ENCODE assay signal across 8 cellular contexts in the genomic region with DNA sequence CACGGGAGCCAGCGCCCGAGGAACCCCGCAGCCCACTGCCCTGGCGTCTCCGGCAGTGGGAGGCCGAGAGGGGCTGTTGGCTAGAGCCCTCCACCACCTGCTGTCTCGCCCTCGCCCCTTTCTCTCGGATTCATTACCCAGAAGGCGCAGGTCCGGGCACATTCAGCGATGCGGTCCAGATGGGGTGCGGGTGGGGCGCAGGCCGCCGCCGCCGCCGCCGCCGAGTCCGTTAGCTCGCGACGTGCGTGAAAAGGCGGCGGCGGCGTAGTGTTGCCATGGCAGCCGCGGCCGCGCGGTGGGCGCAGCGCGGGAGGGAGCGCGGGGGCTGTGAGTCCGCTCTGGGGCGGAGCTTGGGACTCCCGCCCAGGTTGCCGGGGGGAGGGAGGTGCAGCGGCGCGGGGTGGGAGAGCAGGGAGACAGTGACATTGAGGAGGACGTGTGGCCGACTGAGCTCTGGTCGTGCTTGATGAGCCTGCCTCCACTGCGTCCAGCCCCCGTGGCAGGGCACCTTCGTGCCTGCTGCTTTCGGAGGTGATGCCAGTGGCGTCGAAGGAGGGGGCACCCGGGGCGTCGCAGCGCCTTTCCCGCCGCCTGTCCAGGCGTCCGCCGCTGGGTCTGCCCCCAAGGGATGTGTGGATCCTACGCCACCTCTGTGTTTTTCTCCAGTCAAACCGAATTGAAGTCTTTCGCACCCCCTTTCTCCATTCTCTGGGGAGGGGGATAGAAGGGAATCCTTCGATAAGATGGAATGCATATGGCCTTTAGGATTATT. TPM values are rescaled to one million over a fixed set of nuclear protein-coding genes. Genes with fewer than 3 reads are reported as not detected.
DNase-seq lines count a peak whose midpoint lies in the region; ATAC-seq and TF ChIP-seq lines count a peak whose summit lies in the region.

A gene (minus strand): TSS at position 358 of the 772 bp plus-strand sequence. CDS start 23,774 bp downstream, outside the sequence.

- peak within 1 kb of the TSS; percentile 98 for H4K5ac ChIP-seq in IMR-90 (ENCODE audit: low read depth, low read length)

- peak within 1 kb of the TSS; percentile 98 for H3K56ac ChIP-seq in IMR-90 (ENCODE audit: extremely low read depth, insufficient read depth, low read length)

- CTCF ChIA-PET in IMR-90 (lab: Yijun Ruan, JAX), result interaction anchor here (0.6 to 1.0 kb wide), 2 partner anchors 175 to 476 kb away, joined by 4 to 6 read pairs; no protein-coding TSS in a partner anchor

- peak within 1 kb of the TSS; percentile 95; the same call in 2 of the 3 replicates for H2BK15ac ChIP-seq in IMR-90 (ENCODE audit: low read depth, low read length)

- H3K23ac ChIP-seq in IMR-90 (ENCODE audit: low read depth, low read length), result peak within 1 kb of the TSS; percentile 84; the same call in 1 of the 2 replicates

- peak within 1 kb of the TSS; percentile 97 for H3K14ac ChIP-seq in IMR-90 (replicated peaks; ENCODE audit: low read depth, low read length)

- ATAC-seq in GM21526 (IDR thresholded peaks at IDR 0.05; ENCODE audit: low FRiP score, unreplicated experiment) (peak; percentile 45), IMR-90 (ENCODE audit: low read depth) (peak; percentile 84), natural killer cell (peak; percentile 73 to 82 (median 73))

- peak within 1 kb of the TSS; percentile 88 for H2BK120ac ChIP-seq in IMR-90 (ENCODE audit: low read depth, low read length)

- H3K18ac ChIP-seq in IMR-90 (ENCODE audit: low read depth, low read length), result peak within 1 kb of the TSS; percentile 87

- no peaks in the 10 kb centered on the region for H3K27me3 ChIP-seq in IMR-90 (ENCODE audit: control insufficient read depth, insufficient read depth, low read length)

- H3K4me2 ChIP-seq in IMR-90 (ENCODE audit: low read depth, low read length), result peak within 1 kb of the TSS; percentile 92

- peak within 1 kb of the TSS; percentile 98 for H3K9ac ChIP-seq in IMR-90 (ENCODE audit: low read depth, low read length)

- TF ChIP-seq CTCF in IMR-90 (conservative IDR thresholded peaks at IDR 0.05; ENCODE audit: low read depth, low read length), result no peak
- no peak for TF ChIP-seq CTCF in fibroblast of mammary gland (conservative IDR thresholded peaks at IDR 0.05; ENCODE audit: control insufficient read depth, insufficient read depth, low read depth, low read length)
- TF ChIP-seq CTCF in natural killer cell (IDR thresholded peaks at IDR 0.05), result no peak

- no peaks in the 10 kb centered on the region for H4K20me1 ChIP-seq in IMR-90 (ENCODE audit: insufficient read depth, low read length)

- POLR2A ChIA-PET in IMR-90 (lab: Charles Lee; ENCODE audit: unreplicated experiment), result no interaction called here

- peaks cover 5 to 40% of the 10 kb centered on the region in 2 experiments; a peak in 3 of 4 replicates for H3K79me1 ChIP-seq in IMR-90 (ENCODE audit: low read depth in 1 of 2, low read length in 2 of 2)

- no TSS peak for BruUV-seq in IMR-90 (replicated peaks; lab: Mats Ljungman, UMichigan)

- H3K9me1 ChIP-seq in IMR-90 (ENCODE audit: insufficient read depth, low read length), result peaks cover 5% of the 10 kb centered on the region; the same call in 1 of the 2 replicates

- peaks cover 7% of the 10 kb centered on the region for H3K4me1 ChIP-seq in IMR-90 (ENCODE audit: control insufficient read depth, insufficient read depth, low read length)

- peak within 1 kb of the TSS; percentile 87 for H3K27ac ChIP-seq in IMR-90 (ENCODE audit: insufficient read depth, low read length)

- H3K27ac Mint-ChIP-seq in natural killer cell, result peak within 1 kb of the TSS; percentile 51 to 89

- H3K9me3 ChIP-seq in IMR-90 (ENCODE audit: control insufficient read depth, insufficient read depth, low read length), result no peaks in the 10 kb centered on the region

- H3K4me3 Mint-ChIP-seq in natural killer cell, result peak within 1 kb of the TSS; percentile 88

- H4K91ac ChIP-seq in IMR-90 (ENCODE audit: insufficient read depth, low read depth, low read length), result peak within 1 kb of the TSS; percentile 97

- TF ChIP-seq RAD21 in IMR-90 (IDR thresholded peaks at IDR 0.05; ENCODE audit: low read length), result no peak

- H3K4me3 ChIP-seq in IMR-90 (ENCODE audit: insufficient read depth, low read depth, low read length), result peak within 1 kb of the TSS; percentile 81
- H3K4me3 ChIP-seq in fibroblast of mammary gland (ENCODE audit: control insufficient read depth, low read depth, low read length), result peak within 1 kb of the TSS; percentile 88

- in situ Hi-C loops in IMR-90 (cut with MboI; ENCODE audit: low sequenced_read_pairs), result no loop called here

- H3K4ac ChIP-seq in IMR-90 (ENCODE audit: low read depth, low read length), result peak within 1 kb of the TSS; percentile 94

- H4K8ac ChIP-seq in IMR-90 (ENCODE audit: low read depth in 2 of 2, low read length in 2 of 2), result peak within 1 kb of the TSS; percentile 97 to 98

- peak within 1 kb of the TSS; percentile 97 for H2AFZ ChIP-seq in IMR-90 (replicated peaks; ENCODE audit: low read length, poor library complexity)

- 0 out of 2 replicates have a peak, but pooled peaks have one; percentile 7 for TF ChIP-seq POLR2A in IMR-90 (IDR thresholded peaks at IDR 0.05; ENCODE audit: low read depth, low read length)

- no peaks in the 10 kb centered on the region for H3K36me3 ChIP-seq in IMR-90 (ENCODE audit: control insufficient read depth, insufficient read depth, low read length)

- H2AK5ac ChIP-seq in IMR-90 (ENCODE audit: low read depth, low read length), result peak within 1 kb of the TSS; percentile 98

- peak within 1 kb of the TSS; percentile 82; the same call in 1 of the 2 replicates for H2BK20ac ChIP-seq in IMR-90 (ENCODE audit: low read depth, low read length)

- DNase-seq in DMS53 (lab: John Stamatoyannopoulos, UW), result peak; percentile 83
- peak; percentile 57 for DNase-seq in IMR-90
- peak; percentile 70 for DNase-seq in activated T-helper 1 cell treated with Interleukin-2 at 50 U/mL for 16 hours (ENCODE audit: low read depth)
- peak; percentile 53 for DNase-seq in fibroblast of mammary gland (ENCODE audit: low read depth)
- peak; percentile 70 for DNase-seq in natural killer cell
- peak; percentile 69 for DNase-seq in stimulated activated naive CD4-positive, alpha-beta T cell treated with Interleukin-2 at 50 U/mL for 16 hours (lab: John Stamatoyannopoulos, UW)

- intact Hi-C loops in IMR-90 (cut with micrococcal nuclease), result loop anchor here (1.0 to 10.0 kb wide), 2 partner anchors 88 to 173 kb away; no protein-coding TSS in a partner anchor
- intact Hi-C loops in natural killer cell (cut with micrococcal nuclease), result loop anchor here (2.0 to 10.0 kb wide), 3 partner anchors 101 to 173 kb away; a partner anchor contains a TSS

- H3K4me1 Mint-ChIP-seq in natural killer cell, result peaks cover 4 to 18% of the 10 kb centered on the region in 2 donors

- H3K9me3 Mint-ChIP-seq in natural killer cell, result no peaks in the 10 kb centered on the region

- peak within 1 kb of the TSS; percentile 86 for H2BK5ac ChIP-seq in IMR-90 (ENCODE audit: low read depth, low read length, poor library complexity, severe bottlenecking)

- H3K27me3 Mint-ChIP-seq in natural killer cell (ENCODE audit: low read depth in 2 of 2), result no peaks in the 10 kb centered on the region

- dilution Hi-C loops in IMR-90 (cut with HindIII; ENCODE audit: low sequenced_read_pairs, unreplicated experiment), result no loop called here

- peak within 1 kb of the TSS; percentile 97 for H2AK9ac ChIP-seq in IMR-90 (replicated peaks; ENCODE audit: low read depth, low read length, poor library complexity)

- WGBS in IMR-90 (ENCODE audit: extremely low coverage in 2 of 2, insufficient read length in 1 of 2), 2 experiments, result 0% methylated on average over 23 of the region's 71 CpGs; no CpG with 5 or more reads in 1 of the 2 experiments

- no peaks in the 10 kb centered on the region for H3K36me3 Mint-ChIP-seq in natural killer cell

TF ChIP-seq in IMR-90, 13 proteins besides CTCF, POLR2A, EP300 and RAD21:
- TF ChIP-seq NFE2L2 (IDR thresholded peaks at IDR 0.05; ENCODE audit: low read depth, low read length) (no peak), MAZ (IDR thresholded peaks at IDR 0.05; ENCODE audit: borderline replicate concordance, low read depth, low read length) (peak; percentile 48; the same call in 1 of the 2 replicates)

TF ChIP-seq in PFSK-1, 5 proteins besides CTCF, POLR2A, EP300 and RAD21:
- TF ChIP-seq POLR2AphosphoS5 (IDR thresholded peaks at IDR 0.05; ENCODE audit: low read depth, low read length) (peak; percentile 19; the same call in 1 of the 2 replicates), FOXP2 (optimal IDR thresholded peaks at IDR 0.05; ENCODE audit: borderline replicate concordance, extremely low read depth, extremely low read length, insufficient read depth) (no peak)

RNA-seq across cellular contexts. Expression of the gene that starts here (rescaled TPM):
- total RNA-seq in IMR-90 (2012; rRNA removed), result 16.8 and 35.8 TPM in 2 replicates
- 6.5 and 6.9 TPM in 2 replicates for polyA plus RNA-seq in IMR-90 (2012; rRNA removed)
- 1.2 and 1.5 TPM in 2 replicates for polyA plus RNA-seq in IMR-90 (2012; cell fraction: cytosol; rRNA removed)
- polyA plus RNA-seq in IMR-90 (2012; cell fraction: nucleus; rRNA removed; ENCODE audit: low replicate concordance), result 0.91 and 5.9 TPM in 2 replicates
- 3.0 TPM for polyA plus RNA-seq in PFSK-1 (2012; ENCODE audit: insufficient read length, low read depth)
- 10 to 100 TPM; 15.0 to 22.8 (median 21.9) TPM for total RNA-seq in natural killer cell

Comparison
In these comparisons a context has a peak if more than half of its experiments do, and no peak if none do; other contexts are left out.
1. Peak in every context shown above with its lines: DNase-seq, ATAC-seq, H3K4me3 ChIP-seq and H3K27ac ChIP-seq.